30 cellular contexts compared by ENCODE assay signal in the genomic region with DNA sequence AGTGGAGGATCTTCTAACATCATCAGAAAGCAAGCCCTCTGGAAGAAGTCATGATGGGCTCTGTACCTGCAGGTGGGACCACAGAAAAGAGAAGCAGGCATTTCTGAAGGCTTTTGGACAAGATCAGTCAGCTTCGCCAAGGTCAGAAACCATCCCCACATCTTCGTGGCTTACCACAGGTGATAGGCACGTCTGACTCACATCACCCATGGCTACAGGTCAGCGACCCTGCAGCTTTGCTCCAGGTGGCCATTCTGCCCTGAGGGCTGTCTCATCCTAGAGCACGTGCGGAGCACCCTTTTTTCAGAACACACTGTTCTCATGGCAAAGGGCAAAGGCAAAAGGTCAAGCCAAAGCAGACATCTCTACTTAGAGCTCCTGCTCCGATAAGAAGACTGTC.
"Had no signal": no experiment of that assay in that cellular context is flagged by ENCODE, and none has a peak within 500 bp of the region (broad histone marks: within the 10 kb centered on the region; RNA-seq: fewer than 3 reads in every experiment).

No MANE protein-coding gene starts in this region.

- H3K9me3 ChIP-seq: ovary, psoas muscle, right lobe of liver, testis, tibial artery, upper lobe of right lung, vagina had no signal

- H3K4me1 Mint-ChIP-seq: naive B cell; naive thymus-derived CD8-positive, alpha-beta T cell; stimulated activated effector memory CD8-positive, alpha-beta T cell treated with anti-CD3 and anti-CD28 coated beads, Interleukin-12 subunit alpha, Interleukin-12 subunit beta, amount 100 ng/mL, for 72 hours; stimulated activated naive CD8-positive, alpha-beta T cell treated with anti-CD3 and anti-CD28 coated beads, Interleukin-15, amount 100 ng/mL, for 72 hours had no signal

- H3K4me3 Mint-ChIP-seq: naive B cell; naive thymus-derived CD8-positive, alpha-beta T cell; natural killer cell treated with Interleukin-12 subunit alpha and Interleukin-12 subunit beta and Interleukin-15 and Interleukin-18, amount 100 ng/mL, for 72 hours; nephron progenitor cell; neural crest cell; stimulated activated effector memory CD8-positive, alpha-beta T cell treated with anti-CD3 and anti-CD28 coated beads, Interleukin-12 subunit alpha, Interleukin-12 subunit beta, amount 100 ng/mL, for 72 hours; stimulated activated naive CD8-positive, alpha-beta T cell treated with anti-CD3 and anti-CD28 coated beads, Interleukin-15, amount 100 ng/mL, for 72 hours; type B pancreatic cell had no signal

- ATAC-seq: naive thymus-derived CD8-positive, alpha-beta T cell; natural killer cell treated with Interleukin-12 subunit alpha and Interleukin-12 subunit beta and Interleukin-15 and Interleukin-18, amount 100 ng/mL, for 72 hours; psoas muscle; right cardiac atrium; right lobe of liver; stimulated activated effector memory CD8-positive, alpha-beta T cell treated with anti-CD3 and anti-CD28 coated beads, Interleukin-12 subunit alpha, Interleukin-12 subunit beta, amount 100 ng/mL, for 72 hours; stimulated activated naive CD8-positive, alpha-beta T cell treated with anti-CD3 and anti-CD28 coated beads, Interleukin-15, amount 100 ng/mL, for 72 hours; stimulated activated naive CD8-positive, alpha-beta T cell treated with anti-CD3 and anti-CD28 coated beads, Interleukin-15, Interleukin-2, amounts not matched to agents 100 U/mL and 50 U/mL, for 24 hours; upper lobe of right lung had no signal

- H3K79me2 ChIP-seq: parathyroid adenoma had no signal

- H3K9me3 Mint-ChIP-seq: stimulated activated effector memory CD8-positive, alpha-beta T cell treated with anti-CD3 and anti-CD28 coated beads, Interleukin-12 subunit alpha, Interleukin-12 subunit beta, amount 100 ng/mL, for 72 hours; stimulated activated naive CD8-positive, alpha-beta T cell treated with anti-CD3 and anti-CD28 coated beads, Interleukin-15, amount 100 ng/mL, for 72 hours; type B pancreatic cell had no signal

- DNase-seq: naive B cell; naive thymus-derived CD8-positive, alpha-beta T cell; nephron progenitor cell; occipital lobe; ovary; psoas muscle; right cardiac atrium; right lobe of liver; sigmoid colon; small intestine; stimulated activated CD4-positive, alpha-beta T cell treated with anti-CD3 and anti-CD28 coated beads, Interleukin-15, amount 100 ng/mL, for 24 hours; stimulated activated CD4-positive, alpha-beta T cell treated with anti-CD3 and anti-CD28 coated beads, Interleukin-2, amount 100 ng/mL, for 24 hours; stimulated activated CD4-positive, alpha-beta T cell treated with anti-CD3 and anti-CD28 coated beads, Interleukin-2, amount 100 ng/mL, for 48 hours; stimulated activated CD4-positive, alpha-beta T cell treated with anti-CD3 and anti-CD28 coated beads, Interleukin-4, amount 100 ng/mL, for 24 hours; stimulated activated naive CD4-positive, alpha-beta T cell; stimulated activated naive CD8-positive, alpha-beta T cell treated with anti-CD3 and anti-CD28 coated beads, Interleukin-15, amount 100 ng/mL, for 72 hours; stimulated activated naive CD8-positive, alpha-beta T cell treated with anti-CD3 and anti-CD28 coated beads, Interleukin-15, Interleukin-2, amounts not matched to agents 100 U/mL and 50 U/mL, for 24 hours; substantia nigra; testis; tibial artery; transverse colon; upper lobe of right lung had no signal

- H3K27ac ChIP-seq: ovary, parathyroid adenoma, psoas muscle, right lobe of liver, sigmoid colon, suprapubic skin, testis, tibial artery, transverse colon, upper lobe of right lung, vagina had no signal

- H3K4me3 ChIP-seq: ovary, psoas muscle, right lobe of liver, sigmoid colon, suprapubic skin, testis, tibial artery, transverse colon, upper lobe of right lung, vagina had no signal

- H3K36me3 ChIP-seq: ovary, right lobe of liver, sigmoid colon, suprapubic skin, tibial artery, transverse colon, upper lobe of right lung, vagina had no signal

- H3K27ac Mint-ChIP-seq: naive B cell; naive thymus-derived CD8-positive, alpha-beta T cell; natural killer cell treated with Interleukin-12 subunit alpha and Interleukin-12 subunit beta and Interleukin-15 and Interleukin-18, amount 100 ng/mL, for 72 hours; nephron progenitor cell; progenitor cell of endocrine pancreas; stimulated activated effector memory CD8-positive, alpha-beta T cell treated with anti-CD3 and anti-CD28 coated beads, Interleukin-12 subunit alpha, Interleukin-12 subunit beta, amount 100 ng/mL, for 72 hours; stimulated activated naive CD8-positive, alpha-beta T cell treated with anti-CD3 and anti-CD28 coated beads, Interleukin-15, amount 100 ng/mL, for 72 hours; type B pancreatic cell had no signal

- H2AFZ ChIP-seq: parathyroid adenoma had no signal

- H3K9ac ChIP-seq: parathyroid adenoma had no signal

- H3K27me3 ChIP-seq: ovary, right lobe of liver, sigmoid colon, suprapubic skin, testis, tibial artery, transverse colon, upper lobe of right lung, vagina had no signal

- H3K4me1 ChIP-seq: parathyroid adenoma, psoas muscle, right lobe of liver, sigmoid colon, suprapubic skin, testis, tibial artery, transverse colon, upper lobe of right lung, vagina had no signal

- H3K27me3 Mint-ChIP-seq: natural killer cell treated with Interleukin-12 subunit alpha and Interleukin-12 subunit beta and Interleukin-15 and Interleukin-18, amount 100 ng/mL, for 72 hours; progenitor cell of endocrine pancreas; stimulated activated naive CD8-positive, alpha-beta T cell treated with anti-CD3 and anti-CD28 coated beads, Interleukin-15, amount 100 ng/mL, for 72 hours had no signal

- H3K36me3 Mint-ChIP-seq: naive B cell; naive thymus-derived CD8-positive, alpha-beta T cell; natural killer cell treated with Interleukin-12 subunit alpha and Interleukin-12 subunit beta and Interleukin-15 and Interleukin-18, amount 100 ng/mL, for 72 hours; stimulated activated effector memory CD8-positive, alpha-beta T cell treated with anti-CD3 and anti-CD28 coated beads, Interleukin-12 subunit alpha, Interleukin-12 subunit beta, amount 100 ng/mL, for 72 hours; type B pancreatic cell had no signal
